13 cellular contexts compared by ENCODE assay signal in genomic region chr1:54904476-54905048, GRCh38. TPM values are rescaled to one million over a fixed set of nuclear protein-coding genes. Genes with fewer than 3 reads are reported as not detected.
A peak's percentile ranks its signal among the peaks of the same experiment; 100 is the strongest.
DNase-seq lines count a peak whose midpoint lies in the region; ATAC-seq and TF ChIP-seq lines count a peak whose summit lies in the region.
"Had no signal": no experiment of that assay in that cellular context is flagged by ENCODE, and none has a peak within 500 bp of the region (broad histone marks: within the 10 kb centered on the region; RNA-seq: fewer than 3 reads in every experiment).

No MANE protein-coding gene starts in this region.

- H3K9me3 Mint-ChIP-seq in activated naive CD4-positive, alpha-beta T cell treated with anti-CD3 and anti-CD28 coated beads, Interleukin-2, amount 50 U/mL, for 72 hours = no peaks in the 10 kb centered on the region
- H3K9me3 Mint-ChIP-seq: activated naive CD4-positive, alpha-beta T cell treated with anti-CD3 and anti-CD28 coated beads, Interleukin-2, amount 10 ng/mL, durations not matched to agents 7 days and 5 days; naive B cell had no signal

- no peak for TF ChIP-seq CTCF in LNCaP clone FGC (IDR thresholded peaks at IDR 0.05; ENCODE audit: control insufficient read depth, extremely low read depth, insufficient read depth)

- H3K36me3 Mint-ChIP-seq in activated naive CD4-positive, alpha-beta T cell treated with anti-CD3 and anti-CD28 coated beads, Interleukin-2, amount 50 U/mL, for 72 hours = no peaks in the 10 kb centered on the region
- H3K36me3 Mint-ChIP-seq: activated naive CD4-positive, alpha-beta T cell treated with anti-CD3 and anti-CD28 coated beads, Interleukin-2, amount 10 ng/mL, durations not matched to agents 7 days and 5 days; naive B cell had no signal

- H3K4me3 ChIP-seq in LNCaP clone FGC (ENCODE audit: low read depth, low read length) = no peak overlapping the region

- DNase-seq in AG20443 (ENCODE audit: low spot score) (peak; percentile 72), LNCaP clone FGC (ENCODE audit: low read depth) (peak; percentile 90), caudate nucleus (lab: John Stamatoyannopoulos, UW) (no peak), left kidney (ENCODE audit: low read depth, low spot score) (peak; percentile 70), GM19238 (ENCODE audit: insufficient read length, low spot score) (no peak)
- DNase-seq in activated naive CD4-positive, alpha-beta T cell treated with anti-CD3 and anti-CD28 coated beads, Interleukin-2, amount 50 U/mL, for 72 hours (ENCODE audit: low spot score in 2 of 2) = no peak
- DNase-seq: activated CD4-positive, alpha-beta T cell treated with anti-CD3 and anti-CD28 coated beads, Interleukin-2, amount 50 U/mL, for 1 hour; activated naive CD4-positive, alpha-beta T cell treated with anti-CD3 and anti-CD28 coated beads, Interleukin-2, amount 10 ng/mL, durations not matched to agents 7 days and 5 days; effector CD4-positive, alpha-beta T cell; naive B cell; NCI-H524 treated with DMSO at 0.1 percent for 48 hours had no signal

- H3K27ac ChIP-seq in caudate nucleus (ENCODE audit: low read depth, low read length) = peak overlapping the region; percentile 55

- ATAC-seq in GM21717 (IDR thresholded peaks at IDR 0.05; ENCODE audit: unreplicated experiment) (no peak), GM21786 (IDR thresholded peaks at IDR 0.05; ENCODE audit: unreplicated experiment) (no peak)
- no peak for ATAC-seq in activated naive CD4-positive, alpha-beta T cell treated with anti-CD3 and anti-CD28 coated beads, Interleukin-2, amount 50 U/mL, for 72 hours

- H3K27ac Mint-ChIP-seq in activated naive CD4-positive, alpha-beta T cell treated with anti-CD3 and anti-CD28 coated beads, Interleukin-2, amount 50 U/mL, for 72 hours = no peak overlapping the region
- H3K27ac Mint-ChIP-seq: activated naive CD4-positive, alpha-beta T cell treated with anti-CD3 and anti-CD28 coated beads, Interleukin-2, amount 10 ng/mL, durations not matched to agents 7 days and 5 days; naive B cell had no signal

RNA-seq across cellular contexts. Expression of gene DHCR24, which starts 17.6 kb away (rescaled TPM):
- total RNA-seq in activated naive CD4-positive, alpha-beta T cell treated with anti-CD3 and anti-CD28 coated beads, Interleukin-2, amount 50 U/mL, for 72 hours = 10 to 100 TPM; 28.4 to 94.6 TPM

Comparison
In these comparisons a context has a peak if more than half of its experiments do, and no peak if none do; other contexts are left out.
1. DNase-seq: peak in AG20443 (single experiment), LNCaP clone FGC (single experiment) and left kidney (single experiment); none in caudate nucleus (0 of 61), GM19238 (single experiment) and activated naive CD4-positive, alpha-beta T cell treated with anti-CD3 and anti-CD28 coated beads, Interleukin-2, amount 50 U/mL, for 72 hours (0 of 2).